Comparison of ENCODE assay signal across 8 cellular contexts in the genomic region with DNA sequence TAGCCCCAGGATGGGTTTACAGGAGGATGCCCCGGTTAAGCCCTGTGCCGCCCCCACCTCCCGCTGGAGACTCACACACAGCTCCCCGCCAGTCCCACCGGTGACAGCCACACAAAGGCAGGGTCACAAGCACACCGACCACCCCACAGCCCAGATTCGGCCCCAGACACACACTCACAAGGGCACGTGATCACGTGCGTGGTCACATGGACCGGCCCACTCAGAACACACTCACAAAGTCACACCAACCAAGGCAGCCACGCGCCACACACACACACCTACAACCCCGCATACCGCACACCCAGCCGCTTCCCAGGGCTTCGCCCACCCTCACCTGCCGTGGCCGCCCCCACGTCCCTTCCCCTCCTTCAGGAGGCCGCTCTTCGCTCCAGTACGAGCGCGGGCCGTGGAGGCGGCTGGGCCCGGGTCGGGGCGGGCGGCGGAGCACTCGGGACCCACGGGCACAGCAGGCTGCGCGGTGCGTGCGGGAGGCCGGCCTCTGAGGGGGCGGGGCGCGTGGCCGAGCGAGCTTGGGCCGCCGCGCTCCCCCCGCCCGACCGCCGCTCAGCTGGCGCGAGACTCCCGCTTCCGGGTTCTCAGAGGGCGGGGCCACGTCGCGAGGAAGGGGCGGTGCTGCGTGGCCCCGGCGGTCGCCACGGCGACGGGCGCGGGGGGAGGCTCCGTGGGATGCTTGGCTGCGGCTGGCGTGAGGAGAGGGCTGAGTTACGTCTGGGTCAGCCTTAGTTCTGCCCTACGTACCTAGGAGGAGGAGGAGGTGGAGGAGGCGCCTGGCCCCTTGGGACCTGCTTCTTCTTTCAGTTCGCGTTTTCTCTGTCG. TPM values are rescaled to one million over a fixed set of nuclear protein-coding genes. Genes with fewer than 3 reads are reported as not detected.
A peak's percentile ranks its signal among the peaks of the same experiment; 100 is the strongest.
DNase-seq lines count a peak whose midpoint lies in the region; ATAC-seq, FAIRE-seq and TF ChIP-seq lines count a peak whose summit lies in the region.

A gene with protein sequence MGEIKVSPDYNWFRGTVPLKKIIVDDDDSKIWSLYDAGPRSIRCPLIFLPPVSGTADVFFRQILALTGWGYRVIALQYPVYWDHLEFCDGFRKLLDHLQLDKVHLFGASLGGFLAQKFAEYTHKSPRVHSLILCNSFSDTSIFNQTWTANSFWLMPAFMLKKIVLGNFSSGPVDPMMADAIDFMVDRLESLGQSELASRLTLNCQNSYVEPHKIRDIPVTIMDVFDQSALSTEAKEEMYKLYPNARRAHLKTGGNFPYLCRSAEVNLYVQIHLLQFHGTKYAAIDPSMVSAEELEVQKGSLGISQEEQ (minus strand): TSS at position 584 of the 837 bp plus-strand sequence. CDS start 6,345 bp downstream, outside the sequence.

- peak within 1 kb of the TSS; percentile 60 to 100 (median 84) for H3K4me3 ChIP-seq in HepG2 (replicated peaks in 1 of 3; ENCODE audit: insufficient read depth in 1 of 3, low read depth in 2 of 3, low read length in 3 of 3)

- under 1% methylated on average over 20 of the region's 78 CpGs for WGBS in HepG2 (ENCODE audit: low lambda C conversion rate)

- H3K27ac ChIP-seq in HepG2 (ENCODE audit: extremely low read length, insufficient read depth, low read length), result peak within 1 kb of the TSS; percentile 82

- H3K4me1 ChIP-seq in HepG2 (ENCODE audit: insufficient read depth, low read length), result peaks cover 55% of the 10 kb centered on the region

- TF ChIP-seq EP300 in HepG2 (IDR thresholded peaks at IDR 0.05; ENCODE audit: low read depth in 2 of 2, low read length in 2 of 2), result no peak
- no peak; the same call in 1 of the 2 replicates for TF ChIP-seq EP300 in HepG2 (CRISPR knock-in tag; IDR thresholded peaks at IDR 0.05; ENCODE audit: borderline replicate concordance)

- DNase-seq in CD1c-positive myeloid dendritic cell (ENCODE audit: extremely low spot score), result peak; percentile 98
- DNase-seq in NCI-H774 (lab: John Stamatoyannopoulos, UW), result peak; percentile 89
- DNase-seq in activated CD4-positive, alpha-beta T cell treated with anti-CD3 and anti-CD28 coated beads, Interleukin-2, amount 50 U/mL, for 4 hours, result peak; percentile 84 to 85
- DNase-seq in dermis blood vessel endothelial cell, result peak; percentile 98
- peak; percentile 73 for DNase-seq in HepG2 (ENCODE audit: low spot score)
- peak; percentile 89 for DNase-seq in stimulated activated CD4-positive, alpha-beta T cell treated with anti-CD3 and anti-CD28 coated beads, Interleukin-2, amount 100 ng/mL, for 48 hours

- H3K9ac ChIP-seq in HepG2 (ENCODE audit: insufficient read depth, low read depth, low read length), result peak within 1 kb of the TSS; percentile 97

- no peak for FAIRE-seq in HepG2 (lab: Jason Lieb, UNC)

- H3K27me3 ChIP-seq in HepG2 (ENCODE audit: control insufficient read depth in 1 of 2, insufficient read depth in 2 of 2, low read length in 2 of 2), result no peaks in the 10 kb centered on the region; a peak in 1 of 5 replicates

- CTCF ChIA-PET in HepG2 (lab: Yijun Ruan, JAX; ENCODE audit: low intra/inter-chr PET ratio, low total read pairs), result no interaction called here

- no peak; the same call in 1 of the 2 replicates for TF ChIP-seq RAD21 in HepG2 (CRISPR knock-in tag; IDR thresholded peaks at IDR 0.05)

- in situ Hi-C loops in HepG2 (cut with HindIII; ENCODE audit: extremely low pct_ligation_motif_present, low pct_unique_long_range_greater_than_20kb), result no loop called here

- H3K79me2 ChIP-seq in HepG2 (ENCODE audit: insufficient read depth, low read length), result peaks cover 10% of the 10 kb centered on the region

- intact Hi-C loops in HepG2 (cut with micrococcal nuclease; ENCODE audit: unreplicated experiment), result loop anchor here (5.0 kb wide), 1 partner anchor 63 kb away; no protein-coding TSS in a partner anchor

- peak within 1 kb of the TSS; percentile 80 for H2AFZ ChIP-seq in HepG2 (ENCODE audit: low read length)

- TF ChIP-seq CTCF in HepG2 (CRISPR knock-in tag; IDR thresholded peaks at IDR 0.05), result no peak

- no peaks in the 10 kb centered on the region for H3K36me3 ChIP-seq in HepG2 (replicated peaks in 1 of 2; ENCODE audit: control insufficient read depth in 1 of 2, insufficient read depth in 2 of 2, low read length in 2 of 2)

- H4K20me1 ChIP-seq in HepG2 (ENCODE audit: insufficient read depth, low read length), result no peaks in the 10 kb centered on the region

- no peaks in the 10 kb centered on the region for H3K9me3 ChIP-seq in HepG2 (ENCODE audit: low read length)

- peak; percentile 92 for ATAC-seq in GM19438 (IDR thresholded peaks at IDR 0.05; ENCODE audit: low read depth, unreplicated experiment)
- ATAC-seq in HG03571 (IDR thresholded peaks at IDR 0.05; ENCODE audit: unreplicated experiment), result peak; percentile 93
- peak; percentile 91 for ATAC-seq in HepG2

- POLR2A ChIA-PET in HepG2 (lab: Yijun Ruan, JAX), result interaction anchor here (1.0 to 2.0 kb wide), 3 partner anchors 10 to 315 kb away, joined by 3 to 6 read pairs (median 3); a partner anchor contains a TSS

- peak; percentile 40 to 53; a peak in 3 of 4 replicates for TF ChIP-seq POLR2A in HepG2 (IDR thresholded peaks at IDR 0.05; ENCODE audit: insufficient read depth in 1 of 2, low read depth in 2 of 2, low read length in 2 of 2)

- H3K4me2 ChIP-seq in HepG2 (ENCODE audit: low read depth, low read length), result peak within 1 kb of the TSS; percentile 94

- no TSS peak for BruUV-seq in HepG2 (replicated peaks; lab: Mats Ljungman, UMichigan)

TF ChIP-seq in HepG2, 621 proteins besides CTCF, POLR2A, EP300 and RAD21 (continues in another document):
- TF ChIP-seq ZNF235 (CRISPR knock-in tag; IDR thresholded peaks at IDR 0.05; ENCODE audit: borderline replicate concordance), result peak; percentile 53; the same call in 1 of the 2 replicates
- TF ChIP-seq IRF2 (CRISPR knock-in tag; IDR thresholded peaks at IDR 0.05), result peak; percentile 46; the same call in 1 of the 2 replicates

RNA-seq across cellular contexts. Expression of the gene that starts here (rescaled TPM):
- total RNA-seq in dermis blood vessel endothelial cell (77.3 and 84.7 TPM in 2 replicates), HepG2 (2016; rRNA removed; fragmentation: Illumina TruSeq; extraction: Trizol) (42.4 and 53.0 TPM in 2 replicates)
- 56.6 and 57.5 TPM in 2 replicates for total RNA-seq in HepG2 (2016; cell fraction: cytosol; rRNA removed; fragmentation: Illumina TruSeq; extraction: Trizol; ENCODE audit: low read depth)
- 43.5 and 50.8 TPM in 2 replicates for total RNA-seq in HepG2 (2016; cell fraction: insoluble cytoplasmic fraction; rRNA removed; fragmentation: Illumina TruSeq; extraction: Trizol)
- total RNA-seq in HepG2 (2016; cell fraction: membrane; rRNA removed; fragmentation: Illumina TruSeq; extraction: Trizol), result 111 and 115 TPM in 2 replicates
- total RNA-seq in HepG2 (2016; cell fraction: nucleus; rRNA removed; fragmentation: Illumina TruSeq; extraction: Trizol), result 31.3 and 35.8 TPM in 2 replicates
- 29.1 and 36.7 TPM in 2 replicates for polyA plus RNA-seq in HepG2 (2011; rRNA removed)
- 41.8 and 47.6 TPM in 2 replicates for polyA plus RNA-seq in HepG2 (2011; cell fraction: cytosol; rRNA removed)
- polyA plus RNA-seq in HepG2 (2011; cell fraction: nucleus; rRNA removed), result 13.3 and 18.4 TPM in 2 replicates
- polyA plus RNA-seq in HepG2 (2012), result 33.1 and 45.9 TPM in 2 replicates
- 99.2 and 108 TPM in 2 replicates for polyA plus RNA-seq in HepG2 (2016; cell fraction: cytosol; fragmentation: Illumina TruSeq; extraction: Trizol; ENCODE audit: low read depth)
- polyA plus RNA-seq in HepG2 (2016; cell fraction: insoluble cytoplasmic fraction; fragmentation: Illumina TruSeq; extraction: Trizol; ENCODE audit: low read depth), result 81.6 and 86.6 TPM in 2 replicates
- polyA plus RNA-seq in HepG2 (2016; cell fraction: membrane; fragmentation: Illumina TruSeq; extraction: Trizol; ENCODE audit: low read depth), result 164 and 173 TPM in 2 replicates
- 60.9 and 72.5 TPM in 2 replicates for polyA plus RNA-seq in HepG2 (2016; cell fraction: nucleus; fragmentation: Illumina TruSeq; extraction: Trizol; ENCODE audit: insufficient read depth, low read depth)
- 29.3 and 66.6 TPM in 2 replicates for polyA minus RNA-seq in HepG2 (2011; rRNA and poly(A)+ RNA removed; ENCODE audit: low replicate concordance)
- 21.4 and 25.0 TPM in 2 replicates for polyA minus RNA-seq in HepG2 (2011; cell fraction: cytosol; rRNA and poly(A)+ RNA removed)
- 20.6 and 27.8 TPM in 2 replicates for polyA minus RNA-seq in HepG2 (2011; cell fraction: nucleus; rRNA and poly(A)+ RNA removed)

Comparison
In these comparisons a context has a peak if more than half of its experiments do, and no peak if none do; other contexts are left out.
1. Peak in every context shown above with its lines: DNase-seq, ATAC-seq, H3K4me3 ChIP-seq and H3K27ac ChIP-seq.